9 cellular contexts compared by ENCODE assay signal in the genomic region with DNA sequence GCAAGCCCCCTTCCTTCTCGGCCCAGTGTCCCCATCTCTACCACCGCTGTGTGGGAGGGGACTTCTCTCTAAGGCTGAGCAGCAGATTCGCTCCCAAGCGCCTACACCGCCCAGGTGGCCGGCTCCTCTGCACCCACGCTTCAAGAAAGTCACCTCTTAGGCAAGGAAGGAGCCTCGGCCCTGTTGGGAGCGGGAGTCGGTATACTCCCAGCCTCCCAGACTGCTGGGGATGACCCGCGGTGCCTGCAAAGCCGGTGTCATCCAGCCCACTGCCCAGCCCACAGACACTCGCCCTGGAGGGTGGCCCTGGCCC. TPM values are rescaled to one million over a fixed set of nuclear protein-coding genes. Genes with fewer than 3 reads are reported as not detected.
DNase-seq lines count a peak whose midpoint lies in the region; ATAC-seq, FAIRE-seq and TF ChIP-seq lines count a peak whose summit lies in the region.
"Had no signal": no experiment of that assay in that cellular context is flagged by ENCODE, and none has a peak within 500 bp of the region (broad histone marks: within the 10 kb centered on the region; RNA-seq: fewer than 3 reads in every experiment).

No MANE protein-coding gene starts in this region.

- H3K79me2 ChIP-seq in SK-N-SH (ENCODE audit: insufficient read depth), result no peaks in the 10 kb centered on the region

- no peak for TF ChIP-seq RAD21 in SK-N-SH (IDR thresholded peaks at IDR 0.05; ENCODE audit: low read length)

- WGBS in SK-N-SH (ENCODE audit: low lambda C conversion rate), result 54% methylated on average over 8 of the region's 14 CpGs
- 12 to 27% (median 22%) methylated on average over 14 of the region's 14 CpGs for WGBS in small intestine, 3 donors

- CTCF ChIA-PET in SK-N-SH (lab: Yijun Ruan, JAX), result interaction anchor here (1.3 to 8.5 kb wide), 9 partner anchors 12 to 171 kb away, joined by 3 to 157 read pairs (median 13); a partner anchor contains a TSS

- DNase-seq in SK-N-SH, result no peak
- DNase-seq in fibroblast of villous mesenchyme (ENCODE audit: low read depth), result no peak
- no peak for DNase-seq in retinal pigment epithelial cell (ENCODE audit: low read depth)
- no peak for DNase-seq in DMS 273 treated with DMSO at 0.1 percent for 48 hours (lab: John Stamatoyannopoulos, UW)
- DNase-seq in AG20443 (ENCODE audit: low spot score), result no peak
- no peak for DNase-seq in small intestine

- no peaks in the 10 kb centered on the region for H4K20me1 ChIP-seq in SK-N-SH (ENCODE audit: insufficient read depth)

- H3K27me3 ChIP-seq in SK-N-SH (ENCODE audit: insufficient read depth) (peaks cover 16% of the 10 kb centered on the region), small intestine (ENCODE audit: control insufficient read depth in 2 of 2, insufficient read depth in 2 of 2, low read length in 2 of 2) (no peaks in the 10 kb centered on the region)

- no peaks in the 10 kb centered on the region for H3K9me2 ChIP-seq in SK-N-SH

- POLR2A ChIA-PET in SK-N-SH (lab: Yijun Ruan, JAX), result interaction anchor here (1.2 to 8.9 kb wide), 12 partner anchors 12 to 110 kb away, joined by 4 to 191 read pairs (median 12); a partner anchor contains a TSS

- peak overlapping the region; percentile 66; the same call in 1 of the 2 replicates for H3K9ac ChIP-seq in ES-I3 (ENCODE audit: low read depth, low read length)
- H3K9ac ChIP-seq in SK-N-SH, result no peak overlapping the region

- no peak for ATAC-seq in GM21390 (IDR thresholded peaks at IDR 0.05; ENCODE audit: unreplicated experiment)

- H3K4me2 ChIP-seq in SK-N-SH, result peak overlapping the region; percentile 87

- H3K27ac ChIP-seq in SK-N-SH (ENCODE audit: low read depth in 2 of 2, low read length in 1 of 2) (peak overlapping the region in 1 of 2 experiments; percentile 98; a peak in 2 of 4 replicates), small intestine (ENCODE audit: low read depth in 1 of 2, low read length in 1 of 2) (no peak overlapping the region)

- H3K36me3 ChIP-seq in ES-I3 (ENCODE audit: insufficient read depth, low read length) (no peaks in the 10 kb centered on the region), SK-N-SH (replicated peaks in 1 of 2; ENCODE audit: control insufficient read depth in 1 of 2, insufficient read depth in 2 of 2, low read length in 1 of 2) (no peaks in the 10 kb centered on the region), small intestine (ENCODE audit: control insufficient read depth in 2 of 2, insufficient read depth in 2 of 2, low read length in 2 of 2) (no peaks in the 10 kb centered on the region)

- no peak for TF ChIP-seq EP300 in SK-N-SH (IDR thresholded peaks at IDR 0.05; ENCODE audit: borderline replicate concordance in 1 of 2, low read depth in 1 of 2, low read length in 1 of 2)

- TF ChIP-seq CTCF in SK-N-SH (IDR thresholded peaks at IDR 0.05), result no peak
- TF ChIP-seq CTCF in fibroblast of villous mesenchyme (IDR thresholded peaks at IDR 0.05; ENCODE audit: insufficient read depth, low read depth, low read length), result no peak
- no peak for TF ChIP-seq CTCF in retinal pigment epithelial cell (conservative IDR thresholded peaks at IDR 0.05; ENCODE audit: low read depth, low read length)

- no peak for FAIRE-seq in small intestine (lab: Jason Lieb, UNC)
- FAIRE-seq: GM12892 had no signal

- no peaks in the 10 kb centered on the region for H3F3A ChIP-seq in SK-N-SH (replicated peaks; ENCODE audit: insufficient read depth)

- H3K4me1 ChIP-seq in ES-I3 (ENCODE audit: insufficient read depth, low read length) (peaks cover 5% of the 10 kb centered on the region), SK-N-SH (ENCODE audit: control insufficient read depth in 1 of 2, insufficient read depth in 2 of 2, low read depth in 1 of 2, low read length in 1 of 2) (peaks cover 0 to 50% of the 10 kb centered on the region in 2 experiments; a peak in 2 of 4 replicates), small intestine (ENCODE audit: control insufficient read depth in 2 of 2, insufficient read depth in 1 of 2, low read depth in 1 of 2, low read length in 1 of 2) (no peaks in the 10 kb centered on the region)

- H3K4me3 ChIP-seq in SK-N-SH (ENCODE audit: low read depth in 2 of 2, low read length in 1 of 2), result peak overlapping the region; percentile 54 to 55
- H3K4me3 ChIP-seq in fibroblast of villous mesenchyme (ENCODE audit: low read depth, low read length), result peak overlapping the region; percentile 49
- peak overlapping the region; percentile 49 for H3K4me3 ChIP-seq in retinal pigment epithelial cell (ENCODE audit: low read length)
- peak overlapping the region in 1 of 2 donors; percentile 28 for H3K4me3 ChIP-seq in small intestine (ENCODE audit: low read depth in 1 of 2, low read length in 2 of 2)

- no peak overlapping the region; the same call in 1 of the 2 replicates for H2AFZ ChIP-seq in SK-N-SH (ENCODE audit: low read depth)

- H3K9me3 ChIP-seq in ES-I3 (ENCODE audit: control insufficient read depth, insufficient read depth, low read length), result no peaks in the 10 kb centered on the region
- H3K9me3 ChIP-seq in SK-N-SH, result no peaks in the 10 kb centered on the region
- no peaks in the 10 kb centered on the region for H3K9me3 ChIP-seq in small intestine (ENCODE audit: control insufficient read depth, low read depth)

TF ChIP-seq in SK-N-SH, 30 proteins besides CTCF, POLR2A, EP300 and RAD21:
- TF ChIP-seq JUND (IDR thresholded peaks at IDR 0.05) (no peak), ELF1 (IDR thresholded peaks at IDR 0.05) (no peak), CHD2 (IDR thresholded peaks at IDR 0.05; ENCODE audit: low read length, partially characterized antibody) (peak; percentile 6), EZH2phosphoT487 (IDR thresholded peaks at IDR 0.05; ENCODE audit: borderline replicate concordance, low read depth) (no peak)
- TF ChIP-seq, protein P1, sequence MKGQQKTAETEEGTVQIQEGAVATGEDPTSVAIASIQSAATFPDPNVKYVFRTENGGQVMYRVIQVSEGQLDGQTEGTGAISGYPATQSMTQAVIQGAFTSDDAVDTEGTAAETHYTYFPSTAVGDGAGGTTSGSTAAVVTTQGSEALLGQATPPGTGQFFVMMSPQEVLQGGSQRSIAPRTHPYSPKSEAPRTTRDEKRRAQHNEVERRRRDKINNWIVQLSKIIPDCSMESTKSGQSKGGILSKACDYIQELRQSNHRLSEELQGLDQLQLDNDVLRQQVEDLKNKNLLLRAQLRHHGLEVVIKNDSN (IDR thresholded peaks at IDR 0.05; ENCODE audit: borderline replicate concordance, low read depth), result no peak

RNA-seq across cellular contexts. Expression of a gene that starts 0.5 kb away (rescaled TPM):
- polyA plus RNA-seq in SK-N-SH (2012; rRNA removed), result 0.30 and 0.55 TPM in 2 replicates
- 0.37 and 0.84 TPM in 2 replicates for polyA plus RNA-seq in SK-N-SH (2012; cell fraction: cytosol; rRNA removed)
- polyA plus RNA-seq in SK-N-SH (2012; cell fraction: nucleus; rRNA removed), result 0.51 and 0.65 TPM in 2 replicates
- total RNA-seq in fibroblast of villous mesenchyme, result not detected in 2 replicates
- 1 to 10 TPM in 1 of 3 donors, not detected in 2; 1.4 TPM for polyA plus RNA-seq in small intestine

RNA-seq across cellular contexts. Expression of a gene that starts 19.7 kb away (rescaled TPM):
- 2.3 and 6.3 TPM in 2 replicates for polyA plus RNA-seq in SK-N-SH (2012; rRNA removed)
- 3.7 and 6.1 TPM in 2 replicates for polyA plus RNA-seq in SK-N-SH (2012; cell fraction: cytosol; rRNA removed)
- polyA plus RNA-seq in SK-N-SH (2012; cell fraction: nucleus; rRNA removed), result 6.8 and 9.9 TPM in 2 replicates
- total RNA-seq in fibroblast of villous mesenchyme, result under 0.01 TPM in 1 of 2 replicates, not detected in the other
- polyA plus RNA-seq in small intestine, result 1 to 10 TPM in 1 of 3 donors, not detected in 2; 7.3 TPM
